Comparison of ENCODE assay signal across 1 cellular context in the genomic region with DNA sequence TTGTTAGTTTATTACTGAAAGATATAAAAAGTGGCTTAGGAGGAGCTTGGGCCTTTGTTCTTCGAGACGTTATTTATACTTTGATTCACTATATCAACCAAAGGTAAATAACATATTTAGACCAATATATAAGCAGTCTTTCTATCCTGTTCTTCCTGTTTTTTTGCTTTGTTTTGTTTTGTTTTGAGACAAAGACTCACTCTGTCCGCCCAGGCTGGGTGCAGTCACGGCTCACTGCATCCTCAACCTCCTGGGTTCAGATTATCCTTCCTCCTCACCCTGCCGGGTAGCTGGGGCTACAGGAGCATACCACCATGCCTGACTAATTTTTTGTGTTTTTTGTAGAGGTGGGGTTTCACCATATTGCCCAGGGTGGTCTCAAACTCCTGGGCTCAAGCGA.
TF ChIP-seq lines count a peak whose summit lies in the region.

No MANE protein-coding gene starts in this region.

TF ChIP-seq in SK-N-SH, 30 proteins besides CTCF, POLR2A, EP300 and RAD21 (continued from another document):
- TF ChIP-seq, protein P1, sequence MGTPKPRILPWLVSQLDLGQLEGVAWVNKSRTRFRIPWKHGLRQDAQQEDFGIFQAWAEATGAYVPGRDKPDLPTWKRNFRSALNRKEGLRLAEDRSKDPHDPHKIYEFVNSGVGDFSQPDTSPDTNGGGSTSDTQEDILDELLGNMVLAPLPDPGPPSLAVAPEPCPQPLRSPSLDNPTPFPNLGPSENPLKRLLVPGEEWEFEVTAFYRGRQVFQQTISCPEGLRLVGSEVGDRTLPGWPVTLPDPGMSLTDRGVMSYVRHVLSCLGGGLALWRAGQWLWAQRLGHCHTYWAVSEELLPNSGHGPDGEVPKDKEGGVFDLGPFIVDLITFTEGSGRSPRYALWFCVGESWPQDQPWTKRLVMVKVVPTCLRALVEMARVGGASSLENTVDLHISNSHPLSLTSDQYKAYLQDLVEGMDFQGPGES (IDR thresholded peaks at IDR 0.05; ENCODE audit: low read depth, low read length), result no peak
- TF ChIP-seq NFIC (IDR thresholded peaks at IDR 0.05; ENCODE audit: borderline replicate concordance), result no peak
- no peak for TF ChIP-seq FOXM1 (IDR thresholded peaks at IDR 0.05; ENCODE audit: low read depth)
- TF ChIP-seq MEF2A (IDR thresholded peaks at IDR 0.05; ENCODE audit: borderline replicate concordance, low read depth), result no peak
- TF ChIP-seq, protein P2, sequence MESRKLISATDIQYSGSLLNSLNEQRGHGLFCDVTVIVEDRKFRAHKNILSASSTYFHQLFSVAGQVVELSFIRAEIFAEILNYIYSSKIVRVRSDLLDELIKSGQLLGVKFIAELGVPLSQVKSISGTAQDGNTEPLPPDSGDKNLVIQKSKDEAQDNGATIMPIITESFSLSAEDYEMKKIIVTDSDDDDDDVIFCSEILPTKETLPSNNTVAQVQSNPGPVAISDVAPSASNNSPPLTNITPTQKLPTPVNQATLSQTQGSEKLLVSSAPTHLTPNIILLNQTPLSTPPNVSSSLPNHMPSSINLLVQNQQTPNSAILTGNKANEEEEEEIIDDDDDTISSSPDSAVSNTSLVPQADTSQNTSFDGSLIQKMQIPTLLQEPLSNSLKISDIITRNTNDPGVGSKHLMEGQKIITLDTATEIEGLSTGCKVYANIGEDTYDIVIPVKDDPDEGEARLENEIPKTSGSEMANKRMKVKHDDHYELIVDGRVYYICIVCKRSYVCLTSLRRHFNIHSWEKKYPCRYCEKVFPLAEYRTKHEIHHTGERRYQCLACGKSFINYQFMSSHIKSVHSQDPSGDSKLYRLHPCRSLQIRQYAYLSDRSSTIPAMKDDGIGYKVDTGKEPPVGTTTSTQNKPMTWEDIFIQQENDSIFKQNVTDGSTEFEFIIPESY (IDR thresholded peaks at IDR 0.05; ENCODE audit: borderline replicate concordance, low read depth), result no peak
- no peak for TF ChIP-seq YY1 (IDR thresholded peaks at IDR 0.05; ENCODE audit: low read depth)
